Comparison of ENCODE assay signal across 15 cellular contexts in genomic region chr14:74645244-74645643, GRCh38.
"Had no signal": no experiment of that assay in that cellular context is flagged by ENCODE, and none has a peak within 500 bp of the region (broad histone marks: within the 10 kb centered on the region; RNA-seq: fewer than 3 reads in every experiment).

No MANE protein-coding gene starts in this region.

- DNase-seq: activated CD4-positive, alpha-beta T cell treated with anti-CD3 and anti-CD28 coated beads, Interleukin-2, amount 10 ng/mL, durations not matched to agents 24 days and 14 days; activated CD8-positive, alpha-beta memory T cell treated with anti-CD3 and anti-CD28 coated beads for 24 hours; activated naive CD4-positive, alpha-beta T cell treated with Interleukin-2 at 50 U/mL for 16 hours; erythroblast; mesendoderm; T-cell; trophoblast cell had no signal

- H3K9me3 Mint-ChIP-seq: activated CD4-positive, alpha-beta T cell treated with anti-CD3 and anti-CD28 coated beads, Interleukin-2, amount 10 ng/mL, durations not matched to agents 24 days and 14 days; central memory CD8-positive, alpha-beta T cell; dendritic cell treated with granulocyte-macrophage colony-stimulating factor and Interleukin-4, amounts not matched to agents 40 ng/mL and 50 ng/mL, for 4 days; neural crest cell; stimulated activated memory B cell treated with anti-CD40 and anti-IgM and Interleukin-4, amounts not matched to agents 10 μg/mL and 1 μg/mL and 100 μg/mL, for 72 hours; T-cell; WTC11 had no signal

- H3K27ac ChIP-seq: parathyroid adenoma, SK-N-MC had no signal

- H3K27me3 Mint-ChIP-seq: central memory CD8-positive, alpha-beta T cell; T-cell had no signal

- H3K4me3 ChIP-seq: SK-N-MC had no signal

- ATAC-seq: left lobe of liver; stimulated activated memory B cell treated with anti-CD40 and anti-IgM and Interleukin-4, amounts not matched to agents 10 μg/mL and 1 μg/mL and 100 μg/mL, for 72 hours; T-cell; WTC11 had no signal

- H3K36me3 Mint-ChIP-seq: stimulated activated memory B cell treated with anti-CD40 and anti-IgM and Interleukin-4, amounts not matched to agents 10 μg/mL and 1 μg/mL and 100 μg/mL, for 72 hours; T-cell; WTC11 had no signal

- H3K4me3 Mint-ChIP-seq: activated CD4-positive, alpha-beta T cell treated with anti-CD3 and anti-CD28 coated beads, Interleukin-2, amount 10 ng/mL, durations not matched to agents 24 days and 14 days; central memory CD8-positive, alpha-beta T cell; dendritic cell treated with granulocyte-macrophage colony-stimulating factor and Interleukin-4, amounts not matched to agents 40 ng/mL and 50 ng/mL, for 4 days; neural crest cell; stimulated activated memory B cell treated with anti-CD40 and anti-IgM and Interleukin-4, amounts not matched to agents 10 μg/mL and 1 μg/mL and 100 μg/mL, for 72 hours; T-cell; WTC11 had no signal

- H3K27ac Mint-ChIP-seq: activated CD4-positive, alpha-beta T cell treated with anti-CD3 and anti-CD28 coated beads, Interleukin-2, amount 10 ng/mL, durations not matched to agents 24 days and 14 days; dendritic cell treated with granulocyte-macrophage colony-stimulating factor and Interleukin-4, amounts not matched to agents 40 ng/mL and 50 ng/mL, for 4 days; stimulated activated memory B cell treated with anti-CD40 and anti-IgM and Interleukin-4, amounts not matched to agents 10 μg/mL and 1 μg/mL and 100 μg/mL, for 72 hours; T-cell; WTC11 had no signal

- H3K4me1 Mint-ChIP-seq: activated CD4-positive, alpha-beta T cell treated with anti-CD3 and anti-CD28 coated beads, Interleukin-2, amount 10 ng/mL, durations not matched to agents 24 days and 14 days; central memory CD8-positive, alpha-beta T cell; neural crest cell; stimulated activated memory B cell treated with anti-CD40 and anti-IgM and Interleukin-4, amounts not matched to agents 10 μg/mL and 1 μg/mL and 100 μg/mL, for 72 hours; T-cell had no signal
